1 cellular context compared by ENCODE assay signal in genomic region chr1:23526329-23527041, GRCh38.
TF ChIP-seq lines count a peak whose summit lies in the region.

No MANE protein-coding gene starts in this region.

TF ChIP-seq in K562, 482 proteins besides CTCF, POLR2A, EP300 and RAD21:
- TF ChIP-seq SNIP1 (IDR thresholded peaks at IDR 0.05; ENCODE audit: low read depth) (no peak), HDAC8 (tag; IDR thresholded peaks at IDR 0.05) (no peak), HBP1 (CRISPR knock-in tag; IDR thresholded peaks at IDR 0.05) (0 out of 2 replicates have a peak, but pooled peaks have one; percentile 29), ZNF592 (IDR thresholded peaks at IDR 0.05) (no peak), ELF2 (CRISPR knock-in tag; IDR thresholded peaks at IDR 0.05) (no peak), ELK1 (CRISPR knock-in tag; IDR thresholded peaks at IDR 0.05) (no peak), RBM25 (IDR thresholded peaks at IDR 0.05; ENCODE audit: low read depth, low read length, severe bottlenecking) (peak; percentile 17), NR3C1 (CRISPR knock-in tag; IDR thresholded peaks at IDR 0.05) (no peak), POLR3G (IDR thresholded peaks at IDR 0.05; ENCODE audit: extremely low read depth, insufficient read length, insufficient replicate concordance) (no peak), MAZ (CRISPR knock-in tag; conservative IDR thresholded peaks at IDR 0.05 in 1 of 2, IDR thresholded peaks at IDR 0.05 in 1 of 2) (no peak), NR0B1 (IDR thresholded peaks at IDR 0.05; ENCODE audit: partially characterized antibody) (no peak), ZNF239 (CRISPR knock-in tag; IDR thresholded peaks at IDR 0.05) (no peak), NELFE (IDR thresholded peaks at IDR 0.05; ENCODE audit: insufficient read depth, insufficient read length) (no peak), ZC3H8 (IDR thresholded peaks at IDR 0.05) (no peak), SUPT5H (IDR thresholded peaks at IDR 0.05) (no peak), KLF16 (IDR thresholded peaks at IDR 0.05) (no peak), SRF (CRISPR knock-in tag; IDR thresholded peaks at IDR 0.05) (no peak), CBFB (CRISPR knock-in tag; IDR thresholded peaks at IDR 0.05) (0 out of 2 replicates have a peak, but pooled peaks have one; percentile 51), ZNF507 (tag; conservative IDR thresholded peaks at IDR 0.05) (no peak), MED1 (CRISPR knock-in tag; IDR thresholded peaks at IDR 0.05; ENCODE audit: borderline replicate concordance) (0 out of 2 replicates have a peak, but pooled peaks have one; percentile 53), U2AF2 (optimal IDR thresholded peaks at IDR 0.05; ENCODE audit: low read depth, low read length) (no peak)
- TF ChIP-seq, protein P1, sequence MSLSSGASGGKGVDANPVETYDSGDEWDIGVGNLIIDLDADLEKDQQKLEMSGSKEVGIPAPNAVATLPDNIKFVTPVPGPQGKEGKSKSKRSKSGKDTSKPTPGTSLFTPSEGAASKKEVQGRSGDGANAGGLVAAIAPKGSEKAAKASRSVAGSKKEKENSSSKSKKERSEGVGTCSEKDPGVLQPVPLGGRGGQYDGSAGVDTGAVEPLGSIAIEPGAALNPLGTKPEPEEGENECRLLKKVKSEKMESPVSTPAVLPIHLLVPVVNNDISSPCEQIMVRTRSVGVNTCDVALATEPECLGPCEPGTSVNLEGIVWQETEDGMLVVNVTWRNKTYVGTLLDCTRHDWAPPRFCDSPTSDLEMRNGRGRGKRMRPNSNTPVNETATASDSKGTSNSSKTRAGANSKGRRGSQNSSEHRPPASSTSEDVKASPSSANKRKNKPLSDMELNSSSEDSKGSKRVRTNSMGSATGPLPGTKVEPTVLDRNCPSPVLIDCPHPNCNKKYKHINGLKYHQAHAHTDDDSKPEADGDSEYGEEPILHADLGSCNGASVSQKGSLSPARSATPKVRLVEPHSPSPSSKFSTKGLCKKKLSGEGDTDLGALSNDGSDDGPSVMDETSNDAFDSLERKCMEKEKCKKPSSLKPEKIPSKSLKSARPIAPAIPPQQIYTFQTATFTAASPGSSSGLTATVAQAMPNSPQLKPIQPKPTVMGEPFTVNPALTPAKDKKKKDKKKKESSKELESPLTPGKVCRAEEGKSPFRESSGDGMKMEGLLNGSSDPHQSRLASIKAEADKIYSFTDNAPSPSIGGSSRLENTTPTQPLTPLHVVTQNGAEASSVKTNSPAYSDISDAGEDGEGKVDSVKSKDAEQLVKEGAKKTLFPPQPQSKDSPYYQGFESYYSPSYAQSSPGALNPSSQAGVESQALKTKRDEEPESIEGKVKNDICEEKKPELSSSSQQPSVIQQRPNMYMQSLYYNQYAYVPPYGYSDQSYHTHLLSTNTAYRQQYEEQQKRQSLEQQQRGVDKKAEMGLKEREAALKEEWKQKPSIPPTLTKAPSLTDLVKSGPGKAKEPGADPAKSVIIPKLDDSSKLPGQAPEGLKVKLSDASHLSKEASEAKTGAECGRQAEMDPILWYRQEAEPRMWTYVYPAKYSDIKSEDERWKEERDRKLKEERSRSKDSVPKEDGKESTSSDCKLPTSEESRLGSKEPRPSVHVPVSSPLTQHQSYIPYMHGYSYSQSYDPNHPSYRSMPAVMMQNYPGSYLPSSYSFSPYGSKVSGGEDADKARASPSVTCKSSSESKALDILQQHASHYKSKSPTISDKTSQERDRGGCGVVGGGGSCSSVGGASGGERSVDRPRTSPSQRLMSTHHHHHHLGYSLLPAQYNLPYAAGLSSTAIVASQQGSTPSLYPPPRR (CRISPR knock-in tag; IDR thresholded peaks at IDR 0.05; ENCODE audit: borderline replicate concordance): 0 out of 2 replicates have a peak, but pooled peaks have one; percentile 54
